Comparison of ENCODE assay signal across 2 cellular contexts in the genomic region with DNA sequence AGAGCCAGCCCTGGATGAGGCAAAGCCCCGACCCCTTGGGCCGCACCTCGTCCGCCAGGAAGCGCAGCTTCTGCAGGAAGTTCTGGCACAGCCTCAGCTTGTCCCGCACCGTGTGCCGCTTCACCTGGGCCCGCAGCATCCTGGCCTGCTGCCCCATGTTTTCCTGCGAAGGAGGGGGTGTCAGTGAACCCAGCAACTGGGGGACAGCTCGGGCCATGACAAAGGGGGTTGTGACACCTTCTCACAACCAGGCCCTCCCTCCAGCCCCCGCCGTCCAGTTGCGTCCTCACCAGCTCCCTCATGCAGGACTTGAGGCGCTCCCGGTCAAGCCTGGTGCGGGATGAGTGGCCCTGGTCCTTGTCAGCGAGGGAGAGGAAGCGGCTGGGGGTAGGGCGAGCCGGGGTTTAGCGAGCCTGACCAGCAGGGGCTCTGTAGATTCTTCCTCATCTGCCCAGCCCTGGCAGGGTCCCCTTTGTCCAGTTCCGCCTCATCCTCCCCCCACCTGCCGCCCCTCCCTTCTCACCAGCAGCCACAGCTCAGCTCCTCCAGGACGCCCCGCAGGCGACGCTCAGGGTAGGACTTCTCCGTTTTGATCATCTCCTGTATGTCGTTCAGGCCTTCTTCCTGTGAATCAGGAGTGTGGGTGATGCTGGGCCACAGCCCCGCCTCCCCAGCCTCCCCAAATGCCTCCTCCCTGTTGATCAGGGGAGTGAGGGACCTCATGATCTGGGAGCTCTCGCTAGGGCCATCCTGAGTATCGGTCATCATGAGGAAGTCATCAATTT.
TF ChIP-seq lines count a peak whose summit lies in the region.

No MANE protein-coding gene starts in this region.

TF ChIP-seq in SK-N-SH, 30 proteins besides CTCF, POLR2A, EP300 and RAD21:
- TF ChIP-seq, protein P1, sequence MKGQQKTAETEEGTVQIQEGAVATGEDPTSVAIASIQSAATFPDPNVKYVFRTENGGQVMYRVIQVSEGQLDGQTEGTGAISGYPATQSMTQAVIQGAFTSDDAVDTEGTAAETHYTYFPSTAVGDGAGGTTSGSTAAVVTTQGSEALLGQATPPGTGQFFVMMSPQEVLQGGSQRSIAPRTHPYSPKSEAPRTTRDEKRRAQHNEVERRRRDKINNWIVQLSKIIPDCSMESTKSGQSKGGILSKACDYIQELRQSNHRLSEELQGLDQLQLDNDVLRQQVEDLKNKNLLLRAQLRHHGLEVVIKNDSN (IDR thresholded peaks at IDR 0.05; ENCODE audit: borderline replicate concordance, low read depth) = no peak
- no peak for TF ChIP-seq EZH2phosphoT487 (IDR thresholded peaks at IDR 0.05; ENCODE audit: borderline replicate concordance, low read depth)
- no peak for TF ChIP-seq ZBTB33 (IDR thresholded peaks at IDR 0.05; ENCODE audit: borderline replicate concordance, low read depth)
- no peak for TF ChIP-seq RXRA (IDR thresholded peaks at IDR 0.05; ENCODE audit: borderline replicate concordance, low read depth)
- TF ChIP-seq FOXM1 (IDR thresholded peaks at IDR 0.05; ENCODE audit: low read depth) = no peak
- no peak for TF ChIP-seq RFX5 (IDR thresholded peaks at IDR 0.05; ENCODE audit: low read length)
- TF ChIP-seq POLR2AphosphoS5 (IDR thresholded peaks at IDR 0.05; ENCODE audit: low read depth, low read length) = no peak
- TF ChIP-seq TCF12 (IDR thresholded peaks at IDR 0.05) = no peak
- TF ChIP-seq FOXJ3 (CRISPR knock-in tag; IDR thresholded peaks at IDR 0.05) = no peak
- TF ChIP-seq TEAD4 (IDR thresholded peaks at IDR 0.05; ENCODE audit: borderline replicate concordance, insufficient read depth) = no peak
- TF ChIP-seq MEF2A (IDR thresholded peaks at IDR 0.05; ENCODE audit: borderline replicate concordance, low read depth) = no peak

TF ChIP-seq in SK-N-SH treated with all-trans-retinoic acid at 6 μM for 48 hours, 23 proteins besides CTCF, POLR2A, EP300 and RAD21 (continued from another document):
- TF ChIP-seq CSRNP3 (CRISPR knock-in tag; IDR thresholded peaks at IDR 0.05) (no peak), TCF4 (CRISPR knock-in tag; IDR thresholded peaks at IDR 0.05; ENCODE audit: borderline replicate concordance) (no peak), ZNF70 (CRISPR knock-in tag; IDR thresholded peaks at IDR 0.05) (no peak), ZNF8 (CRISPR knock-in tag; IDR thresholded peaks at IDR 0.05) (no peak), TOX (CRISPR knock-in tag; IDR thresholded peaks at IDR 0.05; ENCODE audit: borderline replicate concordance) (no peak), GLIS3 (CRISPR knock-in tag; IDR thresholded peaks at IDR 0.05) (no peak), ZFP3 (CRISPR knock-in tag; IDR thresholded peaks at IDR 0.05) (no peak)
- TF ChIP-seq, protein P2, sequence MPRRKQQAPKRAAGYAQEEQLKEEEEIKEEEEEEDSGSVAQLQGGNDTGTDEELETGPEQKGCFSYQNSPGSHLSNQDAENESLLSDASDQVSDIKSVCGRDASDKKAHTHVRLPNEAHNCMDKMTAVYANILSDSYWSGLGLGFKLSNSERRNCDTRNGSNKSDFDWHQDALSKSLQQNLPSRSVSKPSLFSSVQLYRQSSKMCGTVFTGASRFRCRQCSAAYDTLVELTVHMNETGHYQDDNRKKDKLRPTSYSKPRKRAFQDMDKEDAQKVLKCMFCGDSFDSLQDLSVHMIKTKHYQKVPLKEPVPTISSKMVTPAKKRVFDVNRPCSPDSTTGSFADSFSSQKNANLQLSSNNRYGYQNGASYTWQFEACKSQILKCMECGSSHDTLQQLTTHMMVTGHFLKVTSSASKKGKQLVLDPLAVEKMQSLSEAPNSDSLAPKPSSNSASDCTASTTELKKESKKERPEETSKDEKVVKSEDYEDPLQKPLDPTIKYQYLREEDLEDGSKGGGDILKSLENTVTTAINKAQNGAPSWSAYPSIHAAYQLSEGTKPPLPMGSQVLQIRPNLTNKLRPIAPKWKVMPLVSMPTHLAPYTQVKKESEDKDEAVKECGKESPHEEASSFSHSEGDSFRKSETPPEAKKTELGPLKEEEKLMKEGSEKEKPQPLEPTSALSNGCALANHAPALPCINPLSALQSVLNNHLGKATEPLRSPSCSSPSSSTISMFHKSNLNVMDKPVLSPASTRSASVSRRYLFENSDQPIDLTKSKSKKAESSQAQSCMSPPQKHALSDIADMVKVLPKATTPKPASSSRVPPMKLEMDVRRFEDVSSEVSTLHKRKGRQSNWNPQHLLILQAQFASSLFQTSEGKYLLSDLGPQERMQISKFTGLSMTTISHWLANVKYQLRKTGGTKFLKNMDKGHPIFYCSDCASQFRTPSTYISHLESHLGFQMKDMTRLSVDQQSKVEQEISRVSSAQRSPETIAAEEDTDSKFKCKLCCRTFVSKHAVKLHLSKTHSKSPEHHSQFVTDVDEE (CRISPR knock-in tag; IDR thresholded peaks at IDR 0.05) = no peak
- TF ChIP-seq, protein P3, sequence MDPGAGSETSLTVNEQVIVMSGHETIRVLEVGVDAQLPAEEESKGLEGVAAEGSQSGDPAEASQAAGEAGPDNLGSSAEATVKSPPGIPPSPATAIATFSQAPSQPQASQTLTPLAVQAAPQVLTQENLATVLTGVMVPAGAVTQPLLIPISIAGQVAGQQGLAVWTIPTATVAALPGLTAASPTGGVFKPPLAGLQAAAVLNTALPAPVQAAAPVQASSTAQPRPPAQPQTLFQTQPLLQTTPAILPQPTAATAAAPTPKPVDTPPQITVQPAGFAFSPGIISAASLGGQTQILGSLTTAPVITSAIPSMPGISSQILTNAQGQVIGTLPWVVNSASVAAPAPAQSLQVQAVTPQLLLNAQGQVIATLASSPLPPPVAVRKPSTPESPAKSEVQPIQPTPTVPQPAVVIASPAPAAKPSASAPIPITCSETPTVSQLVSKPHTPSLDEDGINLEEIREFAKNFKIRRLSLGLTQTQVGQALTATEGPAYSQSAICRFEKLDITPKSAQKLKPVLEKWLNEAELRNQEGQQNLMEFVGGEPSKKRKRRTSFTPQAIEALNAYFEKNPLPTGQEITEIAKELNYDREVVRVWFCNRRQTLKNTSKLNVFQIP (CRISPR knock-in tag; IDR thresholded peaks at IDR 0.05; ENCODE audit: borderline replicate concordance, low read depth) = no peak
